8 cellular contexts compared by ENCODE assay signal in the genomic region with DNA sequence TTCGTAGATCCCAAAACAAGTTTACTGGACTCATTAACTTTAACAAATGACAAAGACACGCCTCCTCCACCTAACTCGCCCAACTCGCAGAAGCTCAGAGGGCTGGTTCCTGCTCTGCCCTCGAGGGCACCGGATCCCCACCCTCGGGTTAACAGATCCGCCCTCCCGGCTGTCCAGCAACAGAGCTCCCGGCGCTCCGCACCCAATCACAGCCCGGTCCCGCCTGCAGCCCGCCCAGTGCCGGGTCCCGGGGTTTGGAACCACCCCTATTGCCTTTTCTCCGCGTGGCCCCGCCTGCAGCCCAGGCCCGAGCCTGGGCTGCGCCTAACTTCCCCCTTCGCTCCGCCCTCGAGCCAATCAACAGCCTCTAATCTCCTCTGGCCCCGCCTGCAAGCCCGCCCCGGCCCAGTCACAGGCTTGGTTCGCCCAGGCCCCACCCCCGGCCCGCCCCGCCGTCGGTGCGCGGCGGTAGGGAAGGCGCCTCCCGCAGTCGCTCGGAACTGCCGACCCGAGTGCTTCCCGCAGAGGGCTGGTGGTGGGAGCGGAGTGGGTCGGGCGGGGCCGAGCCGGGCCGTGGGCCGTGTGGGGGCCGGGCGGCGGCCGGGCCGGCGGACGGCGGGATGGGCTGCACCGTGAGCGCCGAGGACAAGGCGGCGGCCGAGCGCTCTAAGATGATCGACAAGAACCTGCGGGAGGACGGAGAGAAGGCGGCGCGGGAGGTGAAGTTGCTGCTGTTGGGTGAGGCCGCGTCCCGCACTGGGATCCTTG. TPM values are rescaled to one million over a fixed set of nuclear protein-coding genes. Genes with fewer than 3 reads are reported as not detected.
DNase-seq lines count a peak whose midpoint lies in the region; ATAC-seq and TF ChIP-seq lines count a peak whose summit lies in the region.

A gene (plus strand): TSS at position 489 of the 768 bp plus-strand sequence. CDS start 132 bp downstream, at position 621.

- peaks cover 34% of the 10 kb centered on the region for H3K4me1 Mint-ChIP-seq in activated naive CD4-positive, alpha-beta T cell treated with anti-CD3 and anti-CD28 coated beads, Interleukin-2, amount 50 U/mL, for 24 hours

- H3K27me3 Mint-ChIP-seq in activated naive CD4-positive, alpha-beta T cell treated with anti-CD3 and anti-CD28 coated beads, Interleukin-2, amount 50 U/mL, for 24 hours, result no peaks in the 10 kb centered on the region

- peak within 1 kb of the TSS; percentile 94 for H3K27ac Mint-ChIP-seq in activated naive CD4-positive, alpha-beta T cell treated with anti-CD3 and anti-CD28 coated beads, Interleukin-2, amount 50 U/mL, for 24 hours

- no peaks in the 10 kb centered on the region for H3K9me3 Mint-ChIP-seq in activated naive CD4-positive, alpha-beta T cell treated with anti-CD3 and anti-CD28 coated beads, Interleukin-2, amount 50 U/mL, for 24 hours

- TF ChIP-seq EP300 in suprapubic skin (IDR thresholded peaks at IDR 0.05), result no peak

- 1% methylated on average over 15 of the region's 75 CpGs for WGBS in suprapubic skin

- H3K27me3 ChIP-seq in GM06990 (replicated peaks; ENCODE audit: control insufficient read depth, insufficient read depth, low read length), result no peaks in the 10 kb centered on the region
- H3K27me3 ChIP-seq in suprapubic skin, result no peaks in the 10 kb centered on the region

- H3K4me1 ChIP-seq in suprapubic skin, result peaks cover 59% of the 10 kb centered on the region

- H3K9me3 ChIP-seq in suprapubic skin, result no peaks in the 10 kb centered on the region

- ATAC-seq in HG02588 (IDR thresholded peaks at IDR 0.05; ENCODE audit: unreplicated experiment) (peak; percentile 89), SK-N-SH treated with all-trans-retinoic acid at 6 μM for 48 hours (peak; percentile 92)

- H3K36me3 Mint-ChIP-seq in activated naive CD4-positive, alpha-beta T cell treated with anti-CD3 and anti-CD28 coated beads, Interleukin-2, amount 50 U/mL, for 24 hours, result no peaks in the 10 kb centered on the region

- TF ChIP-seq CTCF in GM06990 (IDR thresholded peaks at IDR 0.05; ENCODE audit: insufficient read depth, low read length, poor library complexity, severe bottlenecking), result no peak
- TF ChIP-seq CTCF in suprapubic skin (IDR thresholded peaks at IDR 0.05), result no peak

- H3K4me3 ChIP-seq in GM06990 (replicated peaks; ENCODE audit: low read depth, low read length) (peak within 1 kb of the TSS; percentile 90), suprapubic skin (peak within 1 kb of the TSS; percentile 76)

- peak within 1 kb of the TSS; percentile 92 for H3K4me3 Mint-ChIP-seq in activated naive CD4-positive, alpha-beta T cell treated with anti-CD3 and anti-CD28 coated beads, Interleukin-2, amount 50 U/mL, for 24 hours

- TF ChIP-seq POLR2A in suprapubic skin (IDR thresholded peaks at IDR 0.05), result peak; percentile 66 to 97

- no peaks in the 10 kb centered on the region; the same call in 1 of the 2 replicates for H3K36me3 ChIP-seq in GM06990 (ENCODE audit: control insufficient read depth, insufficient read depth, low read length)
- peaks cover 5% of the 10 kb centered on the region for H3K36me3 ChIP-seq in suprapubic skin

- peak within 1 kb of the TSS; percentile 85 for H3K27ac ChIP-seq in suprapubic skin

- DNase-seq in GM06990 (ENCODE audit: extremely low read depth, insufficient read length) (peak; percentile 99), NCI-H1092 (lab: John Stamatoyannopoulos, UW) (peak; percentile 93), germinal center (ENCODE audit: low spot score) (peak; percentile 99), nucleus accumbens (lab: John Stamatoyannopoulos, UW) (peak; percentile 80 to 100 (median 99)), suprapubic skin (ENCODE audit: low spot score in 2 of 2) (peak; percentile 99)

TF ChIP-seq in SK-N-SH treated with all-trans-retinoic acid at 6 μM for 48 hours, 23 proteins besides CTCF, POLR2A, EP300 and RAD21:
- TF ChIP-seq TCF4 (CRISPR knock-in tag; IDR thresholded peaks at IDR 0.05; ENCODE audit: borderline replicate concordance) (no peak), ZNF70 (CRISPR knock-in tag; IDR thresholded peaks at IDR 0.05) (0 out of 2 replicates have a peak, but pooled peaks have one; percentile 20)
TF ChIP-seq in SK-N-SH treated with all-trans-retinoic acid at 6 μM for 48 hours: peak in this region for 1.

RNA-seq across cellular contexts. Expression of the gene that starts here (rescaled TPM):
- total RNA-seq in suprapubic skin, result 10 to 100 TPM; 70.9 to 91.3 (median 76.7) TPM

Comparison
In these comparisons a context has a peak if more than half of its experiments do, and no peak if none do; other contexts are left out.
1. Peak in every context shown above with its lines: DNase-seq, ATAC-seq, H3K4me3 ChIP-seq and H3K27ac ChIP-seq.